ENCODE assay signal across 9 cellular contexts in genomic region chr12:12441051-12441807, GRCh38.
DNase-seq lines count a peak whose midpoint lies in the region; ATAC-seq, FAIRE-seq and TF ChIP-seq lines count a peak whose summit lies in the region.
"Had no signal": no experiment of that assay in that cellular context is flagged by ENCODE, and none has a peak within 500 bp of the region (broad histone marks: within the 10 kb centered on the region; RNA-seq: fewer than 3 reads in every experiment).

No MANE protein-coding gene starts in this region.

- H3K79me2 ChIP-seq in endothelial cell of umbilical vein (ENCODE audit: control insufficient read depth, insufficient read depth, low read length), result peaks cover 1% of the 10 kb centered on the region

- H3K4me2 ChIP-seq in endothelial cell of umbilical vein (ENCODE audit: insufficient read depth, low read length), result peak overlapping the region; percentile 35

- peaks cover 22% of the 10 kb centered on the region for H3K36me3 Mint-ChIP-seq in T-helper 1 cell treated with Interleukin-12 subunit alpha and Interleukin-12 subunit beta and Interleukin-4 antibody, amounts not matched to agents 30 μg/mL and 1 μg/mL, for 36 hours (ENCODE audit: low read depth)
- peaks cover 10% of the 10 kb centered on the region for H3K36me3 Mint-ChIP-seq in mesothelial cell of epicardium

- no peaks in the 10 kb centered on the region for H3K36me3 ChIP-seq in endothelial cell of umbilical vein (ENCODE audit: control insufficient read depth in 2 of 2, extremely low read depth in 1 of 2, insufficient read depth in 2 of 2, low read length in 2 of 2)
- H3K36me3 ChIP-seq in spleen, result peaks cover 0 to 15% (median 3%) of the 10 kb centered on the region in 6 donors

- 96 to 98% (median 97%) methylated on average over 5 of the region's 5 CpGs for whole genome bisulfite sequencing in spleen, 5 donors

- no peak for DNase-seq in T-helper 1 cell
- DNase-seq in NCI-H2081 treated with DMSO at 0.1 percent for 48 hours (lab: John Stamatoyannopoulos, UW), result peak; percentile 88
- DNase-seq in endothelial cell of umbilical vein (ENCODE audit: low read depth, low spot score), result no peak
- no peak for DNase-seq in spleen
- DNase-seq in mesothelial cell of epicardium (ENCODE audit: low spot score in 2 of 2, unreplicated experiment in 2 of 2), result no peak

- H3K4me3 ChIP-seq in endothelial cell of umbilical vein (replicated peaks in 1 of 3; ENCODE audit: insufficient read depth in 1 of 3, low read depth in 1 of 3, low read length in 3 of 3), result no peak overlapping the region
- no peak overlapping the region for H3K4me3 ChIP-seq in spleen
- H3K4me3 ChIP-seq: esophagus muscularis mucosa had no signal

- POLR2A ChIA-PET in endothelial cell of umbilical vein (lab: Charles Lee), result no interaction called here

- CTCF ChIA-PET in endothelial cell of umbilical vein (lab: Charles Lee), result no interaction called here

- H3K9me3 ChIP-seq in endothelial cell of umbilical vein (replicated peaks; ENCODE audit: control insufficient read depth, insufficient read depth, low read length) (no peaks in the 10 kb centered on the region), spleen (no peaks in the 10 kb centered on the region)
- H3K9me3 ChIP-seq: esophagus muscularis mucosa had no signal

- H3K4me1 ChIP-seq in endothelial cell of umbilical vein (ENCODE audit: control insufficient read depth, extremely low read depth, insufficient read depth, low read length) (peaks cover 54% of the 10 kb centered on the region), spleen (peaks cover 0 to 63% (median 28%) of the 10 kb centered on the region in 6 donors)

- dilution Hi-C loops in endothelial cell of umbilical vein (cut with MboI; ENCODE audit: extremely low pct_ligation_motif_present, low sequenced_read_pairs), result no loop called here

- intact Hi-C loops in endothelial cell of umbilical vein (cut with micrococcal nuclease), result no loop called here
- intact Hi-C loops in spleen (cut with DNase I; ENCODE audit: low total_unique reads), result no loop called here

- no peak for TF ChIP-seq CTCF in endothelial cell of umbilical vein (IDR thresholded peaks at IDR 0.05; ENCODE audit: extremely low read depth in 1 of 2, insufficient read depth in 1 of 2, low read depth in 1 of 2, low read length in 2 of 2)
- no peak for TF ChIP-seq CTCF in spleen (IDR thresholded peaks at IDR 0.05 in 8 of 11, conservative IDR thresholded peaks at IDR 0.05 in 3 of 11)
- TF ChIP-seq CTCF in mesothelial cell of epicardium (IDR thresholded peaks at IDR 0.05; ENCODE audit: unreplicated experiment), result no peak

- no peaks in the 10 kb centered on the region for H3K27me3 Mint-ChIP-seq in T-helper 1 cell treated with Interleukin-12 subunit alpha and Interleukin-12 subunit beta and Interleukin-4 antibody, amounts not matched to agents 30 μg/mL and 1 μg/mL, for 36 hours (ENCODE audit: low read depth)
- no peaks in the 10 kb centered on the region for H3K27me3 Mint-ChIP-seq in mesothelial cell of epicardium (ENCODE audit: low read depth)

- peak overlapping the region; percentile 97 for H3K27ac Mint-ChIP-seq in T-helper 1 cell treated with Interleukin-12 subunit alpha and Interleukin-12 subunit beta and Interleukin-4 antibody, amounts not matched to agents 30 μg/mL and 1 μg/mL, for 36 hours
- H3K27ac Mint-ChIP-seq in mesothelial cell of epicardium, result no peak overlapping the region

- H3K27ac ChIP-seq in endothelial cell of umbilical vein (ENCODE audit: insufficient read depth, low read depth, low read length) (peak overlapping the region; percentile 97), spleen (peak overlapping the region; percentile 55 to 84 (median 76))

- TF ChIP-seq POLR2A in endothelial cell of umbilical vein (IDR thresholded peaks at IDR 0.05; ENCODE audit: low read depth, low read length) (no peak), spleen (IDR thresholded peaks at IDR 0.05) (no peak)

- peak overlapping the region; percentile 55 for H3K4me3 Mint-ChIP-seq in T-helper 1 cell treated with Interleukin-12 subunit alpha and Interleukin-12 subunit beta and Interleukin-4 antibody, amounts not matched to agents 30 μg/mL and 1 μg/mL, for 36 hours
- H3K4me3 Mint-ChIP-seq in mesothelial cell of epicardium, result no peak overlapping the region

- no TSS peak for BruUV-seq in endothelial cell of umbilical vein (replicated peaks; lab: Mats Ljungman, UMichigan)

- no peaks in the 10 kb centered on the region for H3K9me1 ChIP-seq in endothelial cell of umbilical vein (replicated peaks; ENCODE audit: control insufficient read depth, extremely low read depth, insufficient read depth, low read length)

- no peaks in the 10 kb centered on the region for H4K20me1 ChIP-seq in endothelial cell of umbilical vein (replicated peaks; ENCODE audit: control insufficient read depth, extremely low read depth, insufficient read depth, low read length)

- no peaks in the 10 kb centered on the region for H3K27me3 ChIP-seq in endothelial cell of umbilical vein (ENCODE audit: control insufficient read depth in 2 of 2, insufficient read depth in 2 of 2, low read length in 2 of 2)
- no peaks in the 10 kb centered on the region for H3K27me3 ChIP-seq in spleen (replicated peaks in 1 of 7)
- H3K27me3 ChIP-seq: esophagus muscularis mucosa had no signal

- no peak overlapping the region for H2AFZ ChIP-seq in endothelial cell of umbilical vein (ENCODE audit: low read depth, low read length)

- H3K9me3 Mint-ChIP-seq in T-helper 1 cell treated with Interleukin-12 subunit alpha and Interleukin-12 subunit beta and Interleukin-4 antibody, amounts not matched to agents 30 μg/mL and 1 μg/mL, for 36 hours, result peaks cover 8% of the 10 kb centered on the region
- H3K9me3 Mint-ChIP-seq in mesothelial cell of epicardium, result peaks cover 7% of the 10 kb centered on the region

- FAIRE-seq in endothelial cell of umbilical vein (lab: Jason Lieb, UNC), result no peak

- no peak overlapping the region for H3K9ac ChIP-seq in endothelial cell of umbilical vein (replicated peaks; ENCODE audit: extremely low read depth, insufficient read depth, low read length)

- peaks cover 56% of the 10 kb centered on the region for H3K4me1 Mint-ChIP-seq in T-helper 1 cell treated with Interleukin-12 subunit alpha and Interleukin-12 subunit beta and Interleukin-4 antibody, amounts not matched to agents 30 μg/mL and 1 μg/mL, for 36 hours (ENCODE audit: low read depth)
- peaks cover 7% of the 10 kb centered on the region for H3K4me1 Mint-ChIP-seq in mesothelial cell of epicardium

- ATAC-seq in HG02588 (IDR thresholded peaks at IDR 0.05; ENCODE audit: unreplicated experiment), result no peak
- ATAC-seq in HG02798 (IDR thresholded peaks at IDR 0.05; ENCODE audit: poor library complexity, unreplicated experiment), result no peak

TF ChIP-seq in endothelial cell of umbilical vein, 7 proteins besides CTCF, POLR2A, EP300 and RAD21:
- TF ChIP-seq MAX (IDR thresholded peaks at IDR 0.05; ENCODE audit: insufficient read depth, insufficient read length) (no peak), EZH2 (IDR thresholded peaks at IDR 0.05; ENCODE audit: borderline replicate concordance, low read depth, low read length, severe bottlenecking) (no peak), MYC (IDR thresholded peaks at IDR 0.05; ENCODE audit: low read depth, low read length) (no peak), FOS (IDR thresholded peaks at IDR 0.05; ENCODE audit: borderline replicate concordance, insufficient read depth, low read length) (no peak), JUN (IDR thresholded peaks at IDR 0.05; ENCODE audit: borderline replicate concordance, insufficient read depth, insufficient read length, low read depth) (no peak), GATA2 (IDR thresholded peaks at IDR 0.05; ENCODE audit: insufficient read depth, insufficient read length, low read depth, low read length) (no peak), POLR2AphosphoS5 (IDR thresholded peaks at IDR 0.05; ENCODE audit: insufficient read depth, low read depth, low read length) (no peak)
